ENCODE assay signal across 13 cellular contexts in the genomic region with DNA sequence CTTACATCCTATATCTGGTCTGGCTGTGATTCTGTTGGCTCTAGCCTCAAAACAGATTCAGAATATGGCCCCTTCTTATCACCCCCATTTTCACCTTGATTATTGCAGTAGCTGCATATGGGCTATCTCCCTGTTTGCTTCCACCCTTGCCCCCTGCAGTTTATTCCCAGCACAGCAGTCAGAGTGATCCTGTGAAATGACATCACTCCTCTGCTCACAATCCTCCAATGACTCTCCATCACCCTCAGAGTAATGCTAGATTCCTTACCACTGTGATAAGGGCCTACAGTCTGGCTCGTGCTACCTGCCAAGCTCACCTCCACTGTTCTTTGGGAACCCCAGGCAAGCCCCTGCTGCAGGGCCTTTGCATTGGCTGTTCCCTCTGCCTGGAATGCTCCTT.
DNase-seq lines count a peak whose midpoint lies in the region; ATAC-seq and TF ChIP-seq lines count a peak whose summit lies in the region.
"Had no signal": no experiment of that assay in that cellular context is flagged by ENCODE, and none has a peak within 500 bp of the region (broad histone marks: within the 10 kb centered on the region; RNA-seq: fewer than 3 reads in every experiment).

No MANE protein-coding gene starts in this region.

- dilution Hi-C loops in mammary epithelial cell (cut with HindIII; ENCODE audit: low sequenced_read_pairs) = no loop called here

- H3K27me3 ChIP-seq in MG63 (0 out of 2 replicates have a peak, but pooled peaks cover 3% of the 10 kb centered on the region), mammary epithelial cell (ENCODE audit: insufficient read depth, low read length) (no peaks in the 10 kb centered on the region), neuronal stem cell (ENCODE audit: control insufficient read depth in 3 of 3, insufficient read depth in 3 of 3, low read depth in 1 of 3, low read length in 3 of 3) (no peaks in the 10 kb centered on the region)
- H3K27me3 ChIP-seq: sigmoid colon had no signal

- no peak overlapping the region for H3K27ac Mint-ChIP-seq in activated CD4-positive, alpha-beta T cell treated with anti-CD3 and anti-CD28 coated beads, Interleukin-2, amount 10 ng/mL, durations not matched to agents 24 days and 14 days
- H3K27ac Mint-ChIP-seq: IgD-negative memory B cell; naive thymus-derived CD8-positive, alpha-beta T cell; T-helper 1 cell treated with Interleukin-12 subunit alpha and Interleukin-12 subunit beta and Interleukin-4 antibody, amounts not matched to agents 30 μg/mL and 1 μg/mL, for 36 hours had no signal

- H3K9me3 ChIP-seq in MG63 (no peaks in the 10 kb centered on the region), mammary epithelial cell (replicated peaks; ENCODE audit: insufficient read depth, low read length) (no peaks in the 10 kb centered on the region), neuronal stem cell (replicated peaks in 1 of 2; ENCODE audit: control insufficient read depth in 2 of 2, insufficient read depth in 1 of 2, low read depth in 1 of 2, low read length in 2 of 2) (no peaks in the 10 kb centered on the region)
- H3K9me3 ChIP-seq: left lung, sigmoid colon had no signal

- H3K27me3 Mint-ChIP-seq in activated CD4-positive, alpha-beta T cell treated with anti-CD3 and anti-CD28 coated beads, Interleukin-2, amount 10 ng/mL, durations not matched to agents 24 days and 14 days = no peaks in the 10 kb centered on the region

- in situ Hi-C loops in mammary epithelial cell (cut with MboI; ENCODE audit: low sequenced_read_pairs in 2 of 2) = no loop called here

- H2AFZ ChIP-seq in mammary epithelial cell (ENCODE audit: low read depth, low read length) (no peak overlapping the region), neuronal stem cell (ENCODE audit: low read length) (no peak overlapping the region)

- H3K4me3 Mint-ChIP-seq in activated CD4-positive, alpha-beta T cell treated with anti-CD3 and anti-CD28 coated beads, Interleukin-2, amount 10 ng/mL, durations not matched to agents 24 days and 14 days = no peak overlapping the region
- H3K4me3 Mint-ChIP-seq: IgD-negative memory B cell; naive thymus-derived CD8-positive, alpha-beta T cell; T-helper 1 cell treated with Interleukin-12 subunit alpha and Interleukin-12 subunit beta and Interleukin-4 antibody, amounts not matched to agents 30 μg/mL and 1 μg/mL, for 36 hours had no signal

- peak; percentile 2 for DNase-seq in COLO668 (lab: John Stamatoyannopoulos, UW; ENCODE audit: unreplicated experiment)
- peak; percentile 20 for DNase-seq in MG63
- peak; percentile 9 for DNase-seq in mammary epithelial cell
- DNase-seq in left colon = no peak
- no peak for DNase-seq in neuronal stem cell (ENCODE audit: low spot score)
- DNase-seq in activated CD4-positive, alpha-beta T cell treated with anti-CD3 and anti-CD28 coated beads, Interleukin-2, amount 10 ng/mL, durations not matched to agents 24 days and 14 days = no peak
- DNase-seq in NCI-H69 (lab: John Stamatoyannopoulos, UW) = no peak
- DNase-seq: left lung; naive thymus-derived CD8-positive, alpha-beta T cell; sigmoid colon had no signal

- H3K14ac ChIP-seq in neuronal stem cell (ENCODE audit: low read length) = no peak overlapping the region

- H3K4me1 Mint-ChIP-seq in activated CD4-positive, alpha-beta T cell treated with anti-CD3 and anti-CD28 coated beads, Interleukin-2, amount 10 ng/mL, durations not matched to agents 24 days and 14 days = no peaks in the 10 kb centered on the region
- H3K4me1 Mint-ChIP-seq: IgD-negative memory B cell; naive thymus-derived CD8-positive, alpha-beta T cell had no signal

- no peak overlapping the region for H3K23ac ChIP-seq in neuronal stem cell (ENCODE audit: low read depth, low read length, poor library complexity)

- no peaks in the 10 kb centered on the region for H3K79me1 ChIP-seq in neuronal stem cell (ENCODE audit: low read depth, low read length)

- H3K4me3 ChIP-seq in MG63 (no peak overlapping the region), mammary epithelial cell (replicated peaks in 1 of 3; ENCODE audit: insufficient read depth in 1 of 3, low read depth in 2 of 3, low read length in 3 of 3) (no peak overlapping the region), neuronal stem cell (ENCODE audit: low read length in 2 of 2) (no peak overlapping the region)
- H3K4me3 ChIP-seq: left lung, sigmoid colon had no signal

- H2BK5ac ChIP-seq in neuronal stem cell (ENCODE audit: low read length) = no peak overlapping the region

- H4K20me1 ChIP-seq in mammary epithelial cell (ENCODE audit: insufficient read depth, low read length) = no peaks in the 10 kb centered on the region

- H3K9ac ChIP-seq in mammary epithelial cell (ENCODE audit: insufficient read depth, low read length) (no peak overlapping the region), neuronal stem cell (ENCODE audit: low read depth, low read length, poor library complexity) (no peak overlapping the region)

- H4K91ac ChIP-seq in neuronal stem cell (ENCODE audit: low read depth, low read length, poor library complexity) = no peak overlapping the region

- no peaks in the 10 kb centered on the region for H3K36me3 Mint-ChIP-seq in activated CD4-positive, alpha-beta T cell treated with anti-CD3 and anti-CD28 coated beads, Interleukin-2, amount 10 ng/mL, durations not matched to agents 24 days and 14 days (ENCODE audit: low read depth)
- H3K36me3 Mint-ChIP-seq: IgD-negative memory B cell; naive thymus-derived CD8-positive, alpha-beta T cell had no signal

- no peak overlapping the region for H4K8ac ChIP-seq in neuronal stem cell (ENCODE audit: low read depth, low read length)

- H3K4me1 ChIP-seq in mammary epithelial cell (ENCODE audit: insufficient read depth, low read length) (no peaks in the 10 kb centered on the region), neuronal stem cell (ENCODE audit: control insufficient read depth in 2 of 2, insufficient read depth in 1 of 2, low read depth in 1 of 2, low read length in 2 of 2) (peaks cover 0 to 1% of the 10 kb centered on the region in 2 donors)
- H3K4me1 ChIP-seq: left lung, sigmoid colon had no signal

- BruUV-seq in mammary epithelial cell (replicated peaks; lab: Mats Ljungman, UMichigan) = no TSS peak

- no peaks in the 10 kb centered on the region for H3K79me2 ChIP-seq in mammary epithelial cell (ENCODE audit: insufficient read depth, low read length)

- H3K18ac ChIP-seq in neuronal stem cell (ENCODE audit: low read length) = no peak overlapping the region

- CTCF ChIA-PET in mammary epithelial cell (lab: Charles Lee; ENCODE audit: low non-redundant PET) = no interaction called here

- peak; percentile 40 for ATAC-seq in left colon
- ATAC-seq in HG03432 (IDR thresholded peaks at IDR 0.05; ENCODE audit: unreplicated experiment) = no peak
- ATAC-seq: left lung; naive thymus-derived CD8-positive, alpha-beta T cell had no signal

- no peak overlapping the region for H2AK5ac ChIP-seq in neuronal stem cell (ENCODE audit: low read depth, low read length)

- H3K9me3 Mint-ChIP-seq in activated CD4-positive, alpha-beta T cell treated with anti-CD3 and anti-CD28 coated beads, Interleukin-2, amount 10 ng/mL, durations not matched to agents 24 days and 14 days = no peaks in the 10 kb centered on the region
- H3K9me3 Mint-ChIP-seq: IgD-negative memory B cell; naive thymus-derived CD8-positive, alpha-beta T cell; T-helper 1 cell treated with Interleukin-12 subunit alpha and Interleukin-12 subunit beta and Interleukin-4 antibody, amounts not matched to agents 30 μg/mL and 1 μg/mL, for 36 hours had no signal

- no peak overlapping the region for H2BK12ac ChIP-seq in neuronal stem cell (ENCODE audit: low read length)

- 100% methylated on average over 1 of the region's 1 CpG for WGBS in mammary epithelial cell (ENCODE audit: low coverage, missing lambda C conversion rate)
- WGBS in neuronal stem cell (ENCODE audit: extremely low coverage in 2 of 2, insufficient read length in 2 of 2, insufficient replicate concordance in 1 of 2), 2 donors = no CpG with 5 or more reads among the region's 1 CpG

- no peaks in the 10 kb centered on the region for H3K36me3 ChIP-seq in MG63
- H3K36me3 ChIP-seq in mammary epithelial cell (ENCODE audit: insufficient read depth, low read length) = no peaks in the 10 kb centered on the region
- no peaks in the 10 kb centered on the region for H3K36me3 ChIP-seq in neuronal stem cell (replicated peaks in 1 of 2; ENCODE audit: control insufficient read depth in 2 of 2, insufficient read depth in 2 of 2, low read length in 2 of 2)
- H3K36me3 ChIP-seq: left lung, sigmoid colon had no signal

- TF ChIP-seq CTCF in mammary epithelial cell (conservative IDR thresholded peaks at IDR 0.05 in 1 of 2, IDR thresholded peaks at IDR 0.05 in 1 of 2; ENCODE audit: extremely low read depth in 1 of 2, insufficient read depth in 1 of 2, low read depth in 1 of 2, low read length in 2 of 2) = peak; percentile 14 to 31

- H3K27ac ChIP-seq in mammary epithelial cell (ENCODE audit: insufficient read depth, low read depth, low read length) (no peak overlapping the region), neuronal stem cell (replicated peaks; ENCODE audit: low read length) (no peak overlapping the region)
- H3K27ac ChIP-seq: left lung, sigmoid colon had no signal

- no peak overlapping the region for H2BK120ac ChIP-seq in neuronal stem cell (ENCODE audit: low read depth, low read length)

- H3K4me2 ChIP-seq in mammary epithelial cell (ENCODE audit: insufficient read depth, low read depth, low read length) = no peak overlapping the region
- H3K4me2 ChIP-seq in neuronal stem cell (ENCODE audit: insufficient read depth, low read length, poor library complexity, severe bottlenecking) = no peak overlapping the region

- H3K4ac ChIP-seq in neuronal stem cell (ENCODE audit: low read length) = no peak overlapping the region

- H2BK15ac ChIP-seq in neuronal stem cell (ENCODE audit: low read length) = no peak overlapping the region

- intact Hi-C loops in mammary epithelial cell (cut with micrococcal nuclease) (loop anchor here (5.0 kb wide), 2 partner anchors 148 to 163 kb away; no protein-coding TSS in a partner anchor), left colon (cut with DNase I, micrococcal nuclease) (no loop called here)
- intact Hi-C loops in activated CD4-positive, alpha-beta T cell treated with anti-CD3 and anti-CD28 coated beads, Interleukin-2, amount 10 ng/mL, durations not matched to agents 24 days and 14 days (cut with micrococcal nuclease) = no loop called here

Comparison
In these comparisons a context has a peak if more than half of its experiments do, and no peak if none do; other contexts are left out.
1. DNase-seq: peak in COLO668 (single experiment), MG63 (single experiment) and mammary epithelial cell (single experiment); none in left colon (0 of 2), neuronal stem cell (single experiment), activated CD4-positive, alpha-beta T cell treated with anti-CD3 and anti-CD28 coated beads, Interleukin-2, amount 10 ng/mL, durations not matched to agents 24 days and 14 days (single experiment) and NCI-H69 (single experiment).